1 cellular context compared by ENCODE assay signal in genomic region chr6:121482004-121482693, GRCh38.
TF ChIP-seq lines count a peak whose summit lies in the region.

No MANE protein-coding gene starts in this region.

TF ChIP-seq in SK-N-SH, 30 proteins besides CTCF, POLR2A, EP300 and RAD21 (continued from another document):
- TF ChIP-seq, protein P1, sequence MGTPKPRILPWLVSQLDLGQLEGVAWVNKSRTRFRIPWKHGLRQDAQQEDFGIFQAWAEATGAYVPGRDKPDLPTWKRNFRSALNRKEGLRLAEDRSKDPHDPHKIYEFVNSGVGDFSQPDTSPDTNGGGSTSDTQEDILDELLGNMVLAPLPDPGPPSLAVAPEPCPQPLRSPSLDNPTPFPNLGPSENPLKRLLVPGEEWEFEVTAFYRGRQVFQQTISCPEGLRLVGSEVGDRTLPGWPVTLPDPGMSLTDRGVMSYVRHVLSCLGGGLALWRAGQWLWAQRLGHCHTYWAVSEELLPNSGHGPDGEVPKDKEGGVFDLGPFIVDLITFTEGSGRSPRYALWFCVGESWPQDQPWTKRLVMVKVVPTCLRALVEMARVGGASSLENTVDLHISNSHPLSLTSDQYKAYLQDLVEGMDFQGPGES (IDR thresholded peaks at IDR 0.05; ENCODE audit: low read depth, low read length) = no peak
- no peak for TF ChIP-seq CHD2 (IDR thresholded peaks at IDR 0.05; ENCODE audit: low read length, partially characterized antibody)
- peak; percentile 78 for TF ChIP-seq FOSL2 (IDR thresholded peaks at IDR 0.05; ENCODE audit: borderline replicate concordance, low read depth)
- TF ChIP-seq GABPA (IDR thresholded peaks at IDR 0.05; ENCODE audit: low read depth) = no peak
- TF ChIP-seq POLR2AphosphoS5 (IDR thresholded peaks at IDR 0.05; ENCODE audit: low read depth, low read length) = no peak
- TF ChIP-seq TCF12 (IDR thresholded peaks at IDR 0.05) = peak; percentile 66
- TF ChIP-seq FOXM1 (IDR thresholded peaks at IDR 0.05; ENCODE audit: low read depth) = no peak
- no peak for TF ChIP-seq FOXJ3 (CRISPR knock-in tag; IDR thresholded peaks at IDR 0.05)
- no peak for TF ChIP-seq RXRA (IDR thresholded peaks at IDR 0.05; ENCODE audit: borderline replicate concordance, low read depth)
- no peak for TF ChIP-seq USF1 (IDR thresholded peaks at IDR 0.05; ENCODE audit: borderline replicate concordance, low read depth)
- TF ChIP-seq RFX5 (IDR thresholded peaks at IDR 0.05; ENCODE audit: low read length) = no peak
- TF ChIP-seq SMC3 (IDR thresholded peaks at IDR 0.05; ENCODE audit: low read depth, low read length) = no peak
- no peak for TF ChIP-seq USF2 (IDR thresholded peaks at IDR 0.05; ENCODE audit: borderline replicate concordance, low read depth, low read length)
- TF ChIP-seq JUND (IDR thresholded peaks at IDR 0.05) = peak; percentile 90
TF ChIP-seq in SK-N-SH: peak in this region for 7.
